Comparison of ENCODE assay signal across 35 cellular contexts in the genomic region with DNA sequence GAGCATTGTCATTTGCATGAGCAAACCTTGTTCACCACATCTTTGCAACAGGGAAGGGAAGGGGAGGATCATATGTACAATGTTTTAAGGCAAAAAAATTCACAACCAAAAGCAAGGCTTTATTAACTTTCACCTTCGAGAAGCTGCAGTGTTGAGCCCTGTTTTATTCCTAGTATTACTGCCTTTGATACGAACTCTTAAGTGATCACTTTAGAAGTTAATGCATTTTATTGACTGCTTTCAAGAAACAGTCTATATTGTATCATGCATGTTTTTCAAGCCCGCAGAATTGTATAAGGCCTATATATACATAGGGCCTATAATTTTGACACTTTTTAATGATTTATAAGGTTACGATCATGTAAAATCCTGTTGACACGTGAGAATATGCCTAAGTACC.
"Had no signal": no experiment of that assay in that cellular context is flagged by ENCODE, and none has a peak within 500 bp of the region (broad histone marks: within the 10 kb centered on the region; RNA-seq: fewer than 3 reads in every experiment).

No MANE protein-coding gene starts in this region.

- H3K4me2 ChIP-seq: KMS-11 had no signal

- H3K9me3 ChIP-seq: MG63 had no signal

- H3K27ac ChIP-seq: KMS-11 had no signal

- H3K9ac ChIP-seq: KMS-11 had no signal

- H3K36me3 ChIP-seq: MG63 had no signal

- H3K27me3 ChIP-seq: MG63 had no signal

- DNase-seq: Karpas-422, Kasumi-1, KG1, MG63, MM.1S, MV-4-11, NCI-H1048, NCI-H1092, NCI-H1092 treated with DMSO at 0.1 percent for 48 hours, NCI-H1105, NCI-H1105 treated with DMSO at 0.1 percent for 48 hours, NCI-H1417, NCI-H1417 treated with DMSO at 0.1 percent for 48 hours, NCI-H1436, NCI-H1436 treated with DMSO at 0.1 percent for 48 hours, NCI-H146, NCI-H1694, NCI-H1694 treated with DMSO at 0.1 percent for 48 hours, NCI-H187, NCI-H187 treated with DMSO at 0.1 percent for 48 hours, NCI-H1930, NCI-H2029, NCI-H2029 treated with DMSO at 0.1 percent for 48 hours, NCI-H2081, NCI-H2081 treated with DMSO at 0.1 percent for 48 hours, NCI-H2107, NCI-H2171, NCI-H2171 treated with DMSO at 0.1 percent for 48 hours, NCI-H2227 treated with DMSO at 0.1 percent for 48 hours, NCI-H226, NCI-H345, NCI-H446, NCI-H446 treated with DMSO at 0.1 percent for 48 hours, NCI-H510A had no signal

- H3K4me3 ChIP-seq: MG63 had no signal
